Comparison of ENCODE assay signal across 21 cellular contexts in genomic region chr12:94379479-94380113, GRCh38.
DNase-seq lines count a peak whose midpoint lies in the region; ATAC-seq and TF ChIP-seq lines count a peak whose summit lies in the region.
"Had no signal": no experiment of that assay in that cellular context is flagged by ENCODE, and none has a peak within 500 bp of the region (broad histone marks: within the 10 kb centered on the region; RNA-seq: fewer than 3 reads in every experiment).

No MANE protein-coding gene starts in this region.

- no peaks in the 10 kb centered on the region for H4K20me1 ChIP-seq in OCI-LY7 (ENCODE audit: insufficient read depth, low read length)

- no peak overlapping the region for H3K4me3 ChIP-seq in OCI-LY7 (ENCODE audit: low read depth, low read length, poor library complexity, severe bottlenecking)
- H3K4me3 ChIP-seq: K562, lung had no signal

- peaks cover 0 to 4% of the 10 kb centered on the region in 2 donors for H3K4me1 Mint-ChIP-seq in natural killer cell treated with Interleukin-12 subunit alpha and Interleukin-12 subunit beta and Interleukin-15 and Interleukin-18, amount 100 ng/mL, for 72 hours (ENCODE audit: low read depth in 2 of 2)
- H3K4me1 Mint-ChIP-seq in natural killer cell = no peaks in the 10 kb centered on the region
- peaks cover 58% of the 10 kb centered on the region for H3K4me1 Mint-ChIP-seq in activated T-helper 1 cell treated with anti-CD3 and anti-CD28 coated beads, Interleukin-12 subunit alpha, Interleukin-12 subunit beta, Interleukin-2, Interleukin-4 antibody, amounts not matched to agents 30 ng/mL and 10 ng/mL and 1 ng/mL, durations not matched to agents 14 hours and 24 hours and 36 hours (ENCODE audit: low read depth)

- no peak for TF ChIP-seq CTCF in natural killer cell (IDR thresholded peaks at IDR 0.05)
- no peak for TF ChIP-seq CTCF in OCI-LY7 (conservative IDR thresholded peaks at IDR 0.05; ENCODE audit: low read length)

- no peaks in the 10 kb centered on the region for H3K27me3 Mint-ChIP-seq in natural killer cell treated with Interleukin-12 subunit alpha and Interleukin-12 subunit beta and Interleukin-15 and Interleukin-18, amount 100 ng/mL, for 72 hours
- H3K27me3 Mint-ChIP-seq in natural killer cell (ENCODE audit: low read depth in 2 of 2) = no peaks in the 10 kb centered on the region
- H3K27me3 Mint-ChIP-seq in activated T-helper 1 cell treated with anti-CD3 and anti-CD28 coated beads, Interleukin-12 subunit alpha, Interleukin-12 subunit beta, Interleukin-2, Interleukin-4 antibody, amounts not matched to agents 30 ng/mL and 10 ng/mL and 1 ng/mL, durations not matched to agents 14 hours and 24 hours and 36 hours (ENCODE audit: insufficient read depth) = no peaks in the 10 kb centered on the region

- POLR2A ChIA-PET in OCI-LY7 (lab: Charles Lee) = interaction anchor here (0.7 to 1.2 kb wide), 4 partner anchors 11 to 864 kb away, joined by 3 to 5 read pairs (median 4); no protein-coding TSS in a partner anchor

- no TSS peak for BruUV-seq in OCI-LY7 (replicated peaks; lab: Mats Ljungman, UMichigan)

- no peak overlapping the region for H3K27ac ChIP-seq in OCI-LY7 (ENCODE audit: low read depth, low read length, poor library complexity, severe bottlenecking)
- H3K27ac ChIP-seq: 22Rv1, VCaP had no signal

- peak overlapping the region; percentile 9 for H3K27ac Mint-ChIP-seq in natural killer cell treated with Interleukin-12 subunit alpha and Interleukin-12 subunit beta and Interleukin-15 and Interleukin-18, amount 100 ng/mL, for 72 hours
- no peak overlapping the region for H3K27ac Mint-ChIP-seq in natural killer cell
- peak overlapping the region; percentile 79 for H3K27ac Mint-ChIP-seq in activated T-helper 1 cell treated with anti-CD3 and anti-CD28 coated beads, Interleukin-12 subunit alpha, Interleukin-12 subunit beta, Interleukin-2, Interleukin-4 antibody, amounts not matched to agents 30 ng/mL and 10 ng/mL and 1 ng/mL, durations not matched to agents 14 hours and 24 hours and 36 hours

- peak in 1 of 2 donors; percentile 54 for ATAC-seq in natural killer cell treated with Interleukin-12 subunit alpha and Interleukin-12 subunit beta and Interleukin-15 and Interleukin-18, amount 100 ng/mL, for 72 hours
- ATAC-seq in natural killer cell (no peak), HG02642 (IDR thresholded peaks at IDR 0.05; ENCODE audit: poor library complexity, unreplicated experiment) (no peak)
- ATAC-seq: HCT116, K562 had no signal

- peaks cover 25% of the 10 kb centered on the region for H3K36me3 Mint-ChIP-seq in natural killer cell treated with Interleukin-12 subunit alpha and Interleukin-12 subunit beta and Interleukin-15 and Interleukin-18, amount 100 ng/mL, for 72 hours
- peaks cover 8% of the 10 kb centered on the region for H3K36me3 Mint-ChIP-seq in natural killer cell
- peaks cover 52% of the 10 kb centered on the region for H3K36me3 Mint-ChIP-seq in activated T-helper 1 cell treated with anti-CD3 and anti-CD28 coated beads, Interleukin-12 subunit alpha, Interleukin-12 subunit beta, Interleukin-2, Interleukin-4 antibody, amounts not matched to agents 30 ng/mL and 10 ng/mL and 1 ng/mL, durations not matched to agents 14 hours and 24 hours and 36 hours (ENCODE audit: low read depth)

- peak overlapping the region; percentile 21 for H3K4me3 Mint-ChIP-seq in natural killer cell treated with Interleukin-12 subunit alpha and Interleukin-12 subunit beta and Interleukin-15 and Interleukin-18, amount 100 ng/mL, for 72 hours
- no peak overlapping the region for H3K4me3 Mint-ChIP-seq in natural killer cell
- peak overlapping the region; percentile 3 for H3K4me3 Mint-ChIP-seq in activated T-helper 1 cell treated with anti-CD3 and anti-CD28 coated beads, Interleukin-12 subunit alpha, Interleukin-12 subunit beta, Interleukin-2, Interleukin-4 antibody, amounts not matched to agents 30 ng/mL and 10 ng/mL and 1 ng/mL, durations not matched to agents 14 hours and 24 hours and 36 hours

- H3K4me1 ChIP-seq in OCI-LY7 (ENCODE audit: insufficient read depth, low read length, poor library complexity, severe bottlenecking) = no peaks in the 10 kb centered on the region
- H3K4me1 ChIP-seq: Caco-2 had no signal

- H3K9me2 ChIP-seq in OCI-LY7 (ENCODE audit: insufficient read depth, low read length) = no peaks in the 10 kb centered on the region

- H3K79me2 ChIP-seq in OCI-LY7 (ENCODE audit: insufficient read depth, low read depth, low read length) = no peaks in the 10 kb centered on the region

- peaks cover 7% of the 10 kb centered on the region for H3K9me3 Mint-ChIP-seq in natural killer cell treated with Interleukin-12 subunit alpha and Interleukin-12 subunit beta and Interleukin-15 and Interleukin-18, amount 100 ng/mL, for 72 hours
- H3K9me3 Mint-ChIP-seq in natural killer cell = peaks cover 1 to 7% of the 10 kb centered on the region in 2 donors
- peaks cover 16% of the 10 kb centered on the region for H3K9me3 Mint-ChIP-seq in activated T-helper 1 cell treated with anti-CD3 and anti-CD28 coated beads, Interleukin-12 subunit alpha, Interleukin-12 subunit beta, Interleukin-2, Interleukin-4 antibody, amounts not matched to agents 30 ng/mL and 10 ng/mL and 1 ng/mL, durations not matched to agents 14 hours and 24 hours and 36 hours

- peaks cover 27% of the 10 kb centered on the region for H3K36me3 ChIP-seq in OCI-LY7 (ENCODE audit: insufficient read depth, low read length)

- peak; percentile 27 for DNase-seq in DMS53 (lab: John Stamatoyannopoulos, UW)
- DNase-seq in DMS53 treated with DMSO at 0.1 percent for 48 hours (lab: John Stamatoyannopoulos, UW; ENCODE audit: unreplicated experiment) = no peak
- DNase-seq in natural killer cell treated with Interleukin-12 subunit alpha and Interleukin-12 subunit beta and Interleukin-15 and Interleukin-18, amount 100 ng/mL, for 72 hours (ENCODE audit: low spot score) = no peak
- no peak for DNase-seq in natural killer cell
- peak; percentile 2 for DNase-seq in activated T-helper 1 cell treated with anti-CD3 and anti-CD28 coated beads, Interleukin-12 subunit alpha, Interleukin-12 subunit beta, Interleukin-2, Interleukin-4 antibody, amounts not matched to agents 30 ng/mL and 10 ng/mL and 1 ng/mL, durations not matched to agents 14 hours and 24 hours and 36 hours (ENCODE audit: low spot score)
- no peak for DNase-seq in OCI-LY7 (ENCODE audit: low spot score)
- no peak for DNase-seq in NCI-H2227 (lab: John Stamatoyannopoulos, UW; ENCODE audit: unreplicated experiment)
- DNase-seq: Caco-2; dermis blood vessel endothelial cell; NCI-H1694 treated with DMSO at 0.1 percent for 48 hours; NCI-H2227 treated with DMSO at 0.1 percent for 48 hours; NCI-H82; occipital lobe; stimulated activated naive CD4-positive, alpha-beta T cell treated with Interleukin-2 at 50 U/mL for 16 hours; trophoblast cell had no signal

- H3K9me3 ChIP-seq in OCI-LY7 (ENCODE audit: low read length) = peaks cover 7% of the 10 kb centered on the region; the same call in 1 of the 2 replicates
- H3K9me3 ChIP-seq: Caco-2 had no signal

- CTCF ChIA-PET in OCI-LY7 (lab: Charles Lee; ENCODE audit: unreplicated experiment) = no interaction called here

- H2AFZ ChIP-seq in OCI-LY7 (ENCODE audit: low read length) = no peak overlapping the region

- intact Hi-C loops in natural killer cell (cut with micrococcal nuclease) (no loop called here), OCI-LY7 (cut with micrococcal nuclease; ENCODE audit: unreplicated experiment) (no loop called here)
- intact Hi-C loops in activated T-helper 1 cell treated with anti-CD3 and anti-CD28 coated beads, Interleukin-12 subunit alpha, Interleukin-12 subunit beta, Interleukin-2, Interleukin-4 antibody, amounts not matched to agents 30 ng/mL and 10 ng/mL and 1 ng/mL, durations not matched to agents 14 hours and 24 hours and 36 hours (cut with micrococcal nuclease) = loop anchor here (1.0 to 10.0 kb wide), 5 partner anchors 7 to 265 kb away; no protein-coding TSS in a partner anchor

- H3K4me2 ChIP-seq in OCI-LY7 (ENCODE audit: low read length) = no peak overlapping the region

Comparison
In these comparisons a context has a peak if more than half of its experiments do, and no peak if none do; other contexts are left out.
1. DNase-seq: peak in DMS53 (single experiment) and activated T-helper 1 cell treated with anti-CD3 and anti-CD28 coated beads, Interleukin-12 subunit alpha, Interleukin-12 subunit beta, Interleukin-2, Interleukin-4 antibody, amounts not matched to agents 30 ng/mL and 10 ng/mL and 1 ng/mL, durations not matched to agents 14 hours and 24 hours and 36 hours (single experiment); none in DMS53 treated with DMSO at 0.1 percent for 48 hours (single experiment), natural killer cell treated with Interleukin-12 subunit alpha and Interleukin-12 subunit beta and Interleukin-15 and Interleukin-18, amount 100 ng/mL, for 72 hours (single experiment), natural killer cell (single experiment), OCI-LY7 (single experiment) and NCI-H2227 (single experiment).
2. H3K27ac Mint-ChIP-seq: peak in natural killer cell treated with Interleukin-12 subunit alpha and Interleukin-12 subunit beta and Interleukin-15 and Interleukin-18, amount 100 ng/mL, for 72 hours (2 of 2) and activated T-helper 1 cell treated with anti-CD3 and anti-CD28 coated beads, Interleukin-12 subunit alpha, Interleukin-12 subunit beta, Interleukin-2, Interleukin-4 antibody, amounts not matched to agents 30 ng/mL and 10 ng/mL and 1 ng/mL, durations not matched to agents 14 hours and 24 hours and 36 hours (single experiment); none in natural killer cell (0 of 2).